22 cellular contexts compared by ENCODE assay signal in the genomic region with DNA sequence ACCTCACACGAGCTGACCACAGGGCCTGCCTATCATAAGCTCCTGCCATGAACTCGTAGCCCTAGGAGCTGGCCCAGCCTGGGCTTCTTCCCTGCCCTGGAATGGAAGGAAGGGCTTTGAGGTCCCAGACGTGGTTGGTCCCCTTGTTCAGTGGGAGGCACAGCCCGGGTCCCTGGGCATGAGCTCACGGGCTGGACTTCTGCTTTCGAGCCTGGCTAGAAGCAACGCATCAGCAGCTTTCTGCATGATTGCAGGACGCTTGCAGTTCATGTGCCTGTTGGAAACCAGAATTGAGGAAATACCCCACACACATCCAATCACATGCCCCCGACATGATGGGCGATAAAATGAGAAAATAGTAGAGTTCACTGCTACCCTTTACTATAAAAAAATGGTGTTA.
DNase-seq lines count a peak whose midpoint lies in the region; ATAC-seq and FAIRE-seq lines count a peak whose summit lies in the region.
"Had no signal": no experiment of that assay in that cellular context is flagged by ENCODE, and none has a peak within 500 bp of the region (broad histone marks: within the 10 kb centered on the region; RNA-seq: fewer than 3 reads in every experiment).

No MANE protein-coding gene starts in this region.

- DNase-seq in Ammon's horn (ENCODE audit: low spot score) = peak; percentile 81
- DNase-seq in RCC 7860 (ENCODE audit: low spot score) = peak; percentile 20
- DNase-seq in left cardiac atrium = peak; percentile 54
- DNase-seq in neuronal stem cell (ENCODE audit: low spot score) = no peak
- DNase-seq in activated T-cell treated with anti-CD3 and anti-CD28 coated beads for 4 hours = no peak
- DNase-seq in DMS153 treated with DMSO at 0.1 percent for 48 hours (lab: John Stamatoyannopoulos, UW; ENCODE audit: unreplicated experiment) = no peak
- no peak for DNase-seq in NCI-H345 (lab: John Stamatoyannopoulos, UW)
- DNase-seq in HUDEP-2 (lab: John Stamatoyannopoulos, UW; ENCODE audit: unreplicated experiment in 76 of 76) = no peak
- DNase-seq: activated effector memory CD4-positive, alpha-beta T cell treated with Interleukin-2 at 50 U/mL for 16 hours; CD4-positive, alpha-beta T cell; DND-41; NCI-H1092; ovary; stimulated activated naive CD4-positive, alpha-beta T cell treated with Interleukin-2 at 50 U/mL for 16 hours; T-helper 17 cell; uterus had no signal

- no peak overlapping the region for H2BK12ac ChIP-seq in neuronal stem cell (ENCODE audit: low read length)

- intact Hi-C loops in left cardiac atrium (cut with DNase I) = no loop called here

- no peak overlapping the region for H4K91ac ChIP-seq in neuronal stem cell (ENCODE audit: low read depth, low read length, poor library complexity)

- no peak overlapping the region for H3K14ac ChIP-seq in neuronal stem cell (ENCODE audit: low read length)

- no peaks in the 10 kb centered on the region for H3K79me1 ChIP-seq in neuronal stem cell (ENCODE audit: low read depth, low read length)

- no peak overlapping the region for H4K8ac ChIP-seq in neuronal stem cell (ENCODE audit: low read depth, low read length)

- H2BK15ac ChIP-seq in neuronal stem cell (ENCODE audit: low read length) = no peak overlapping the region

- no peak overlapping the region for H3K4me2 ChIP-seq in neuronal stem cell (ENCODE audit: insufficient read depth, low read length, poor library complexity, severe bottlenecking)
- H3K4me2 ChIP-seq: A549 had no signal

- no peak overlapping the region for H3K9ac ChIP-seq in neuronal stem cell (ENCODE audit: low read depth, low read length, poor library complexity)

- no peak overlapping the region for H3K4ac ChIP-seq in neuronal stem cell (ENCODE audit: low read length)

- no peak for FAIRE-seq in RCC 7860 (lab: Jason Lieb, UNC)
- FAIRE-seq: A549, astrocyte, GM19239, islet of Langerhans had no signal

- no peak overlapping the region for H2BK5ac ChIP-seq in neuronal stem cell (ENCODE audit: low read length)

- no peak overlapping the region for H2BK120ac ChIP-seq in neuronal stem cell (ENCODE audit: low read depth, low read length)

- H3K23ac ChIP-seq in neuronal stem cell (ENCODE audit: low read depth, low read length, poor library complexity) = no peak overlapping the region

- no peaks in the 10 kb centered on the region for H3K36me3 ChIP-seq in neuronal stem cell (replicated peaks in 1 of 2; ENCODE audit: control insufficient read depth in 2 of 2, insufficient read depth in 2 of 2, low read length in 2 of 2)
- H3K36me3 ChIP-seq: ovary, uterus had no signal

- H3K27me3 ChIP-seq in neuronal stem cell (ENCODE audit: control insufficient read depth in 3 of 3, insufficient read depth in 3 of 3, low read depth in 1 of 3, low read length in 3 of 3) = peaks cover 0 to 5% (median 4%) of the 10 kb centered on the region in 3 experiments
- H3K27me3 ChIP-seq: ovary, uterus had no signal

- H3K18ac ChIP-seq in neuronal stem cell (ENCODE audit: low read length) = peak overlapping the region; percentile 44

- H3K9me3 ChIP-seq in neuronal stem cell (replicated peaks in 1 of 2; ENCODE audit: control insufficient read depth in 2 of 2, insufficient read depth in 1 of 2, low read depth in 1 of 2, low read length in 2 of 2) = no peaks in the 10 kb centered on the region
- H3K9me3 ChIP-seq: A549, ovary, uterus had no signal

- WGBS in neuronal stem cell (ENCODE audit: extremely low coverage in 2 of 2, insufficient read length in 2 of 2, insufficient replicate concordance in 1 of 2), 2 donors = no CpG with 5 or more reads among the region's 10 CpGs

- ATAC-seq in left cardiac atrium = peak; percentile 63 to 86
- ATAC-seq: A549; activated CD4-positive, CD25-positive, alpha-beta regulatory T cell treated with anti-CD3 and anti-CD28 coated beads, Interleukin-2, amount 50 U/mL, for 24 hours; T-helper 17 cell had no signal

- H2AFZ ChIP-seq in neuronal stem cell (ENCODE audit: low read length) = no peak overlapping the region

- no peak overlapping the region for H2AK5ac ChIP-seq in neuronal stem cell (ENCODE audit: low read depth, low read length)

- H3K27ac ChIP-seq in neuronal stem cell (replicated peaks; ENCODE audit: low read length) = no peak overlapping the region
- H3K27ac ChIP-seq: A549, coronary artery, ovary, uterus had no signal

- peaks cover 5 to 7% of the 10 kb centered on the region in 2 donors for H3K4me1 ChIP-seq in neuronal stem cell (ENCODE audit: control insufficient read depth in 2 of 2, insufficient read depth in 1 of 2, low read depth in 1 of 2, low read length in 2 of 2)
- H3K4me1 ChIP-seq: A549, uterus had no signal

- no peak overlapping the region for H3K4me3 ChIP-seq in neuronal stem cell (ENCODE audit: low read length in 2 of 2)
- H3K4me3 ChIP-seq: A549, coronary artery, ovary, uterus had no signal

Comparison
In these comparisons a context has a peak if more than half of its experiments do, and no peak if none do; other contexts are left out.
1. DNase-seq: peak in Ammon's horn (single experiment), RCC 7860 (single experiment) and left cardiac atrium (single experiment); none in neuronal stem cell (single experiment), activated T-cell treated with anti-CD3 and anti-CD28 coated beads for 4 hours (single experiment), DMS153 treated with DMSO at 0.1 percent for 48 hours (single experiment), NCI-H345 (single experiment) and HUDEP-2 (0 of 76).